In genomic region chr22:19979712-19980493, GRCh38 we compare ENCODE assay signal across 1 cellular context.
TF ChIP-seq lines count a peak whose summit lies in the region.

No MANE protein-coding gene starts in this region.

TF ChIP-seq in K562, 482 proteins besides CTCF, POLR2A, EP300 and RAD21:
- peak; percentile 17 for TF ChIP-seq TBP (optimal IDR thresholded peaks at IDR 0.05; ENCODE audit: low read depth, low read length)
- TF ChIP-seq RBFOX2 (IDR thresholded peaks at IDR 0.05; ENCODE audit: low read depth, low read length): peak; percentile 33
- TF ChIP-seq CHCHD3 (CRISPR knock-in tag; IDR thresholded peaks at IDR 0.05): no peak
- TF ChIP-seq, protein P1, sequence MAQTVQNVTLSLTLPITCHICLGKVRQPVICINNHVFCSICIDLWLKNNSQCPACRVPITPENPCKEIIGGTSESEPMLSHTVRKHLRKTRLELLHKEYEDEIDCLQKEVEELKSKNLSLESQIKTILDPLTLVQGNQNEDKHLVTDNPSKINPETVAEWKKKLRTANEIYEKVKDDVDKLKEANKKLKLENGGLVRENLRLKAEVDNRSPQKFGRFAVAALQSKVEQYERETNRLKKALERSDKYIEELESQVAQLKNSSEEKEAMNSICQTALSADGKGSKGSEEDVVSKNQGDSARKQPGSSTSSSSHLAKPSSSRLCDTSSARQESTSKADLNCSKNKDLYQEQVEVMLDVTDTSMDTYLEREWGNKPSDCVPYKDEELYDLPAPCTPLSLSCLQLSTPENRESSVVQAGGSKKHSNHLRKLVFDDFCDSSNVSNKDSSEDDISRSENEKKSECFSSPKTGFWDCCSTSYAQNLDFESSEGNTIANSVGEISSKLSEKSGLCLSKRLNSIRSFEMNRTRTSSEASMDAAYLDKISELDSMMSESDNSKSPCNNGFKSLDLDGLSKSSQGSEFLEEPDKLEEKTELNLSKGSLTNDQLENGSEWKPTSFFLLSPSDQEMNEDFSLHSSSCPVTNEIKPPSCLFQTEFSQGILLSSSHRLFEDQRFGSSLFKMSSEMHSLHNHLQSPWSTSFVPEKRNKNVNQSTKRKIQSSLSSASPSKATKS (CRISPR knock-in tag; IDR thresholded peaks at IDR 0.05): no peak
- no peak for TF ChIP-seq HDAC3 (IDR thresholded peaks at IDR 0.05; ENCODE audit: borderline replicate concordance, partially characterized antibody)
- TF ChIP-seq ATF3 (IDR thresholded peaks at IDR 0.05): 0 out of 2 replicates have a peak, but pooled peaks have one; percentile 18
- no peak for TF ChIP-seq ATF3 (CRISPR knock-in tag; conservative IDR thresholded peaks at IDR 0.05)
- 0 out of 4 replicates have a peak, but pooled peaks of 1 of the 2 experiments have one; percentile 13 for TF ChIP-seq MAZ (CRISPR knock-in tag; conservative IDR thresholded peaks at IDR 0.05 in 1 of 2, IDR thresholded peaks at IDR 0.05 in 1 of 2)
- TF ChIP-seq MYC (IDR thresholded peaks at IDR 0.05; ENCODE audit: low read depth, low read length): no peak
- peak; percentile 51; the same call in 1 of the 2 replicates for TF ChIP-seq MYC (CRISPR knock-in tag; IDR thresholded peaks at IDR 0.05; ENCODE audit: borderline replicate concordance, low read depth)
- TF ChIP-seq PHB (CRISPR knock-in tag; IDR thresholded peaks at IDR 0.05): 0 out of 2 replicates have a peak, but pooled peaks have one; percentile 16
- TF ChIP-seq NR4A1 (CRISPR knock-in tag; IDR thresholded peaks at IDR 0.05): 0 out of 2 replicates have a peak, but pooled peaks have one; percentile 20
- TF ChIP-seq NR4A1 (tag; IDR thresholded peaks at IDR 0.05): no peak
- TF ChIP-seq SETDB1 (IDR thresholded peaks at IDR 0.05; ENCODE audit: low read length): peak; percentile 42
- TF ChIP-seq ZNF589 (CRISPR knock-in tag; IDR thresholded peaks at IDR 0.05; ENCODE audit: low read depth): no peak
- TF ChIP-seq ATF1 (CRISPR knock-in tag; IDR thresholded peaks at IDR 0.05): 0 out of 2 replicates have a peak, but pooled peaks have one; percentile 2
- no peak for TF ChIP-seq ATF1 (tag; IDR thresholded peaks at IDR 0.05)
- TF ChIP-seq POLR2G (IDR thresholded peaks at IDR 0.05; ENCODE audit: low read depth, low read length): peak; percentile 39; the same call in 1 of the 2 replicates
- TF ChIP-seq MBD2 (IDR thresholded peaks at IDR 0.05; ENCODE audit: borderline replicate concordance, low read depth): peak; percentile 11; the same call in 1 of the 2 replicates
